In genomic region chr16:1972490-1972877, GRCh38 we compare ENCODE assay signal across 8 cellular contexts. TPM values are rescaled to one million over a fixed set of nuclear protein-coding genes. Genes with fewer than 3 reads are reported as not detected.
A peak's percentile ranks its signal among the peaks of the same experiment; 100 is the strongest.
DNase-seq lines count a peak whose midpoint lies in the region; ATAC-seq and TF ChIP-seq lines count a peak whose summit lies in the region.

No MANE protein-coding gene starts in this region.

- peaks cover 14% of the 10 kb centered on the region for H3K4me1 Mint-ChIP-seq in T-helper 2 cell treated with Interferon-gamma antibody and Interleukin-4, amounts not matched to agents 5 μg/mL and 100 μg/mL, for 36 hours (ENCODE audit: low read depth)
- peaks cover 18 to 23% (median 21%) of the 10 kb centered on the region in 3 donors for H3K4me1 Mint-ChIP-seq in T-cell

- no peaks in the 10 kb centered on the region for H3K27me3 Mint-ChIP-seq in T-helper 2 cell treated with Interferon-gamma antibody and Interleukin-4, amounts not matched to agents 5 μg/mL and 100 μg/mL, for 36 hours (ENCODE audit: low read depth)
- H3K27me3 Mint-ChIP-seq in T-cell: peaks cover 0 to 4% of the 10 kb centered on the region in 2 donors

- ATAC-seq in T-cell (replicated peaks in 1 of 4): no peak
- no peak for ATAC-seq in GM19397 (IDR thresholded peaks at IDR 0.05; ENCODE audit: unreplicated experiment)

- peaks cover 7% of the 10 kb centered on the region for H3K36me3 Mint-ChIP-seq in T-helper 2 cell treated with Interferon-gamma antibody and Interleukin-4, amounts not matched to agents 5 μg/mL and 100 μg/mL, for 36 hours (ENCODE audit: low read depth)
- peaks cover 18% of the 10 kb centered on the region for H3K36me3 Mint-ChIP-seq in T-cell

- H3K4me3 ChIP-seq in fibroblast of pulmonary artery (replicated peaks; ENCODE audit: low read depth, low read length) (peak overlapping the region; percentile 86), retinal pigment epithelial cell (ENCODE audit: low read length) (peak overlapping the region; percentile 79)

- peak overlapping the region; percentile 97 for H3K4me3 Mint-ChIP-seq in T-helper 2 cell treated with Interferon-gamma antibody and Interleukin-4, amounts not matched to agents 5 μg/mL and 100 μg/mL, for 36 hours
- H3K4me3 Mint-ChIP-seq in T-cell: peak overlapping the region; percentile 92 to 99 (median 95)

- CTCF ChIA-PET in T-cell (lab: Charles Lee): no interaction called here

- peak overlapping the region; percentile 98 for H3K27ac Mint-ChIP-seq in T-helper 2 cell treated with Interferon-gamma antibody and Interleukin-4, amounts not matched to agents 5 μg/mL and 100 μg/mL, for 36 hours
- no peak overlapping the region for H3K27ac Mint-ChIP-seq in T-cell

- TF ChIP-seq CTCF in fibroblast of pulmonary artery (IDR thresholded peaks at IDR 0.05; ENCODE audit: low read length, missing control alignments): no peak
- no peak for TF ChIP-seq CTCF in retinal pigment epithelial cell (conservative IDR thresholded peaks at IDR 0.05; ENCODE audit: low read depth, low read length)

- no peak for DNase-seq in T-helper 2 cell treated with Interferon-gamma antibody and Interleukin-4, amounts not matched to agents 5 μg/mL and 100 μg/mL, for 36 hours (ENCODE audit: low spot score)
- no peak for DNase-seq in T-helper 2 cell
- DNase-seq in T-cell: no peak
- DNase-seq in fibroblast of pulmonary artery (ENCODE audit: low read depth): no peak
- no peak for DNase-seq in retinal pigment epithelial cell (ENCODE audit: low read depth)
- DNase-seq in dedifferentiated amniotic fluid mesenchymal stem cell (ENCODE audit: extremely low spot score): no peak
- no peak for DNase-seq in middle frontal gyrus (ENCODE audit: extremely low spot score, low spot score)

- POLR2A ChIA-PET in T-cell (lab: Charles Lee): no interaction called here

- no peaks in the 10 kb centered on the region for H3K9me3 Mint-ChIP-seq in T-helper 2 cell treated with Interferon-gamma antibody and Interleukin-4, amounts not matched to agents 5 μg/mL and 100 μg/mL, for 36 hours
- no peaks in the 10 kb centered on the region for H3K9me3 Mint-ChIP-seq in T-cell

RNA-seq across cellular contexts. Expression of gene TBL3, which starts 0.6 kb away (rescaled TPM):
- 10 to 100 TPM; 21.1 to 45.6 (median 36.9) TPM for total RNA-seq in T-cell

RNA-seq across cellular contexts. Expression of gene RNF151, which starts 5.8 kb away (rescaled TPM):
- under 1 TPM in 3 of 5 donors, not detected in 2; 0.38 to 0.66 (median 0.44) TPM for total RNA-seq in T-cell

RNA-seq across cellular contexts. Expression of gene RPS2, which starts 7.9 kb away (rescaled TPM):
- 1,000 to 10,000 TPM; 3,208 to 3,662 (median 3,410) TPM for total RNA-seq in T-cell

RNA-seq across cellular contexts. Expression of gene NOXO1, which starts 8.8 kb away (rescaled TPM):
- 1 to 10 TPM in 2 of 5 donors, under 1 TPM in 2, not detected in 1; 0.78 to 2.2 (median 1.3) TPM for total RNA-seq in T-cell

RNA-seq across cellular contexts. Expression of gene GFER, which starts 11.5 kb away (rescaled TPM):
- total RNA-seq in T-cell: 10 to 100 TPM; 16.1 to 31.9 (median 22.0) TPM
